Comparison of ENCODE assay signal across 8 cellular contexts in the genomic region with DNA sequence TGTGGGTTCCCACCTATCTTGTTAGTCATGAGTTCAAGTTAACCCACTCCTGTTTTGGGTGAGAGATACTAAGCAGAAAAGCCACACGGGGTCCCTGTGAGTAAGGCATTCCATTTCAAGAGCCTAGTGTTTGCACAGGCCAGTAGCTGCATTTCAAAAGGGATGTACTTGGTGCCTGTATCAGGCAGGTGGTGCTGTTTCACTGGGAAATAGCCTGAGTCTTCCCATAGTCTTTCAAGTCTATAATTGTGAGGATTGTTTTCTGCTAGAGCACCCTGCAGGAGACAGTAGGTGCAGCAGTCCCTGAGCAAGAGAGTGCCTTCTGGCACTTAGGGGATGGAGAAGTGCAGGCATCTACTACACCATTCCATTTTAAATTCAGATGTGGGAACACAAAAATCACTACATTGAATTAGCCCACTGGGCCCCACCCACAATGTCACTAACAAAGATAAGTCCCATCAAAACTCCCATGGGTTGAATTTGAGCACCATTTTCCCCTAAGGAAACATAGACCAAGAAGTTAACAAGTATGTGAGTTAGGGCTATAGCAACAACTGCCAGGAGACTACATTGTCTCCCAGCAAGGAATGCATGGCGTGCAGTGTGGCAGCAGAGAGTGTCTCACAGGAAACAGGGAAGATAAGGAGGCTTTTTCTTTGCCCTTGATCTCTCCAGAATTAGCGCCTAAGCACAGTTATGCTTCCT.
A peak's percentile ranks its signal among the peaks of the same experiment; 100 is the strongest.
DNase-seq lines count a peak whose midpoint lies in the region; TF ChIP-seq lines count a peak whose summit lies in the region.

No MANE protein-coding gene starts in this region.

- in situ Hi-C loops in T47D (cut with HindIII; ENCODE audit: low pct_unique_long_range_greater_than_20kb, low sequenced_read_pairs): no loop called here

- peak; percentile 92 for TF ChIP-seq CTCF in HFFc6 (IDR thresholded peaks at IDR 0.05)

- no peak overlapping the region for H3K27ac ChIP-seq in SJSA1

- H3K4me3 Mint-ChIP-seq in HFFc6: no peak overlapping the region

- H3K36me3 Mint-ChIP-seq in HFFc6 (ENCODE audit: low read depth): no peaks in the 10 kb centered on the region

- no peak overlapping the region for H3K4me3 ChIP-seq in SJSA1

- no peaks in the 10 kb centered on the region for H3K9me3 ChIP-seq in SJSA1 (replicated peaks)

- H3K27me3 ChIP-seq in SJSA1 (replicated peaks): no peaks in the 10 kb centered on the region

- H3K4me1 Mint-ChIP-seq in HFFc6 (ENCODE audit: low read depth): peaks cover 39% of the 10 kb centered on the region

- DNase-seq in stimulated activated CD4-positive, alpha-beta T cell treated with anti-CD3 and anti-CD28 coated beads, Interleukin-12 subunit alpha, Interleukin-12 subunit beta, amount 100 ng/mL, for 48 hours (ENCODE audit: low read depth in 2 of 3, low spot score in 1 of 3): peak; percentile 12 to 26 (median 17)
- no peak for DNase-seq in stimulated activated CD4-positive, alpha-beta T cell treated with anti-CD3 and anti-CD28 coated beads, Interleukin-12 subunit alpha, Interleukin-12 subunit beta, amount 100 ng/mL, for 4 hours
- DNase-seq in HFFc6 (peak; percentile 92), M059J (ENCODE audit: low read depth) (peak; percentile 63), SJSA1 (ENCODE audit: low read depth in 1 of 2, low spot score in 2 of 2) (peak; percentile 70 to 71), T47D (ENCODE audit: low read depth in 1 of 2, low spot score in 1 of 2) (peak; percentile 38 to 86), iris pigment epithelial cell (ENCODE audit: low read depth) (peak; percentile 89)
- DNase-seq in stimulated activated CD4-positive, alpha-beta T cell treated with anti-CD3 and anti-CD28 coated beads, TNF-alpha, amount 100 ng/mL, for 24 hours (ENCODE audit: low read depth in 3 of 3): peak in 2 of 3 experiments; percentile 7 to 13

- no peaks in the 10 kb centered on the region for H3K36me3 ChIP-seq in SJSA1

- H3K27me3 Mint-ChIP-seq in HFFc6 (ENCODE audit: insufficient read depth): peaks cover under 1% of the 10 kb centered on the region; the same call in 1 of the 2 replicates

- H3K9me3 Mint-ChIP-seq in HFFc6: no peaks in the 10 kb centered on the region

- peaks cover 3% of the 10 kb centered on the region; the same call in 1 of the 2 replicates for H3K4me1 ChIP-seq in SJSA1 (replicated peaks)

- no peak overlapping the region for H3K27ac Mint-ChIP-seq in HFFc6
